In genomic region chr10:86708068-86708782, GRCh38 we compare ENCODE assay signal across 28 cellular contexts. TPM values are rescaled to one million over a fixed set of nuclear protein-coding genes. Genes with fewer than 3 reads are reported as not detected.
DNase-seq lines count a peak whose midpoint lies in the region; ATAC-seq and TF ChIP-seq lines count a peak whose summit lies in the region.
"Had no signal": no experiment of that assay in that cellular context is flagged by ENCODE, and none has a peak within 500 bp of the region (broad histone marks: within the 10 kb centered on the region; RNA-seq: fewer than 3 reads in every experiment).

No MANE protein-coding gene starts in this region.

- intact Hi-C loops in left ventricle myocardium superior (cut with micrococcal nuclease) (no loop called here), upper lobe of right lung (cut with DNase I) (no loop called here), left colon (cut with DNase I, micrococcal nuclease) (loop anchor here in 1 of 2 donors (5.0 kb wide), 1 partner anchor 189 kb away; no protein-coding TSS in a partner anchor)

- POLR2A ChIA-PET in activated naive CD8-positive, alpha-beta T cell treated with anti-CD3 and anti-CD28 coated beads, Interleukin-2, amount 10 ng/mL, durations not matched to agents 7 days and 5 days (lab: Charles Lee) = no interaction called here

- H3K9me3 Mint-ChIP-seq in activated naive CD8-positive, alpha-beta T cell treated with anti-CD3 and anti-CD28 coated beads, Interleukin-2, amount 10 ng/mL, durations not matched to agents 7 days and 5 days = no peaks in the 10 kb centered on the region
- no peaks in the 10 kb centered on the region for H3K9me3 Mint-ChIP-seq in activated naive CD8-positive, alpha-beta T cell treated with anti-CD3 and anti-CD28 coated beads, Interleukin-2, amount 50 U/mL, for 24 hours
- H3K9me3 Mint-ChIP-seq: CD4-positive, CD25-positive, alpha-beta regulatory T cell had no signal

- ATAC-seq in activated naive CD8-positive, alpha-beta T cell treated with anti-CD3 and anti-CD28 coated beads, Interleukin-2, amount 10 ng/mL, durations not matched to agents 7 days and 5 days (ENCODE audit: low read depth) = no peak
- ATAC-seq in activated naive CD8-positive, alpha-beta T cell treated with anti-CD3 and anti-CD28 coated beads, Interleukin-2, amount 50 U/mL, for 24 hours = no peak
- ATAC-seq in left ventricle myocardium superior = peak; percentile 0
- no peak for ATAC-seq in upper lobe of right lung
- no peak for ATAC-seq in GM21381 (IDR thresholded peaks at IDR 0.05; ENCODE audit: unreplicated experiment)
- no peak for ATAC-seq in left colon
- ATAC-seq: activated CD4-positive, CD25-positive, alpha-beta regulatory T cell treated with anti-CD3 and anti-CD28 coated beads, Interleukin-2, amount 50 U/mL, for 24 hours; activated CD8-positive, alpha-beta T cell treated with anti-CD3 and anti-CD28 coated beads, Interleukin-2, amount 10 ng/mL, durations not matched to agents 7 days and 5 days had no signal

- no peaks in the 10 kb centered on the region for H3K27me3 Mint-ChIP-seq in activated naive CD8-positive, alpha-beta T cell treated with anti-CD3 and anti-CD28 coated beads, Interleukin-2, amount 10 ng/mL, durations not matched to agents 7 days and 5 days
- H3K27me3 Mint-ChIP-seq in activated naive CD8-positive, alpha-beta T cell treated with anti-CD3 and anti-CD28 coated beads, Interleukin-2, amount 50 U/mL, for 24 hours = no peaks in the 10 kb centered on the region
- H3K27me3 Mint-ChIP-seq: CD4-positive, CD25-positive, alpha-beta regulatory T cell; memory B cell had no signal

- H3K4me1 ChIP-seq in osteoblast (ENCODE audit: insufficient read depth, low read length) = peaks cover 9% of the 10 kb centered on the region
- H3K4me1 ChIP-seq in upper lobe of right lung = peaks cover 11% of the 10 kb centered on the region

- no peak overlapping the region for H3K4me3 Mint-ChIP-seq in activated naive CD8-positive, alpha-beta T cell treated with anti-CD3 and anti-CD28 coated beads, Interleukin-2, amount 10 ng/mL, durations not matched to agents 7 days and 5 days
- no peak overlapping the region for H3K4me3 Mint-ChIP-seq in activated naive CD8-positive, alpha-beta T cell treated with anti-CD3 and anti-CD28 coated beads, Interleukin-2, amount 50 U/mL, for 24 hours
- H3K4me3 Mint-ChIP-seq: activated CD8-positive, alpha-beta T cell treated with anti-CD3 and anti-CD28 coated beads, Interleukin-2, amount 10 ng/mL, durations not matched to agents 7 days and 5 days; brain; memory B cell had no signal

- no peak overlapping the region for H3K27ac Mint-ChIP-seq in activated naive CD8-positive, alpha-beta T cell treated with anti-CD3 and anti-CD28 coated beads, Interleukin-2, amount 10 ng/mL, durations not matched to agents 7 days and 5 days
- no peak overlapping the region for H3K27ac Mint-ChIP-seq in activated naive CD8-positive, alpha-beta T cell treated with anti-CD3 and anti-CD28 coated beads, Interleukin-2, amount 50 U/mL, for 24 hours
- H3K27ac Mint-ChIP-seq: activated CD8-positive, alpha-beta T cell treated with anti-CD3 and anti-CD28 coated beads, Interleukin-2, amount 10 ng/mL, durations not matched to agents 7 days and 5 days; CD4-positive, CD25-positive, alpha-beta regulatory T cell; memory B cell had no signal

- H3K36me3 ChIP-seq in osteoblast (ENCODE audit: insufficient read depth, low read length) = no peaks in the 10 kb centered on the region
- H3K36me3 ChIP-seq in upper lobe of right lung = no peaks in the 10 kb centered on the region
- H3K36me3 ChIP-seq: MG63 had no signal

- H3K27me3 ChIP-seq in osteoblast (ENCODE audit: insufficient read depth, low read length) (no peaks in the 10 kb centered on the region), upper lobe of right lung (no peaks in the 10 kb centered on the region)
- H3K27me3 ChIP-seq: MG63 had no signal

- H3K9me3 ChIP-seq in osteoblast (ENCODE audit: low read depth, low read length) = no peaks in the 10 kb centered on the region
- H3K9me3 ChIP-seq in upper lobe of right lung = no peaks in the 10 kb centered on the region
- H3K9me3 ChIP-seq: MG63 had no signal

- no peaks in the 10 kb centered on the region for H3K79me2 ChIP-seq in osteoblast (ENCODE audit: insufficient read depth, low read length)

- no peaks in the 10 kb centered on the region for H4K20me1 ChIP-seq in osteoblast (ENCODE audit: insufficient read depth, low read length)

- no peak overlapping the region for H3K4me3 ChIP-seq in osteoblast (ENCODE audit: insufficient read depth, low read length)
- H3K4me3 ChIP-seq in upper lobe of right lung = no peak overlapping the region
- H3K4me3 ChIP-seq: MG63 had no signal

- peaks cover 12% of the 10 kb centered on the region for H3K4me1 Mint-ChIP-seq in activated naive CD8-positive, alpha-beta T cell treated with anti-CD3 and anti-CD28 coated beads, Interleukin-2, amount 10 ng/mL, durations not matched to agents 7 days and 5 days
- peaks cover 12% of the 10 kb centered on the region for H3K4me1 Mint-ChIP-seq in activated naive CD8-positive, alpha-beta T cell treated with anti-CD3 and anti-CD28 coated beads, Interleukin-2, amount 50 U/mL, for 24 hours

- H2AFZ ChIP-seq in osteoblast (ENCODE audit: low read length) = no peak overlapping the region

- DNase-seq in activated naive CD8-positive, alpha-beta T cell treated with anti-CD3 and anti-CD28 coated beads, Interleukin-2, amount 10 ng/mL, durations not matched to agents 7 days and 5 days = peak; percentile 21
- DNase-seq in activated naive CD8-positive, alpha-beta T cell treated with anti-CD3 and anti-CD28 coated beads, Interleukin-2, amount 50 U/mL, for 24 hours = no peak
- DNase-seq in left ventricle myocardium superior (no peak), osteoblast (ENCODE audit: insufficient read length, low spot score, missing footprints) (peak; percentile 59), upper lobe of right lung (peak; percentile 57), amygdala (lab: John Stamatoyannopoulos, UW) (no peak), left colon (no peak)
- DNase-seq: activated CD8-positive, alpha-beta T cell treated with anti-CD3 and anti-CD28 coated beads, Interleukin-2, amount 10 ng/mL, durations not matched to agents 7 days and 5 days; activated effector memory CD4-positive, alpha-beta T cell treated with Interleukin-2 at 50 U/mL for 16 hours; CD4-positive, CD25-positive, alpha-beta regulatory T cell; effector CD4-positive, alpha-beta T cell; KG1; MG63; NCI-H2029; NCI-H2227 treated with DMSO at 0.1 percent for 48 hours; occipital lobe; stimulated activated CD4-positive, alpha-beta T cell treated with anti-CD3 and anti-CD28 coated beads, Interleukin-2, amount 100 ng/mL, for 48 hours had no signal

- H3K27ac ChIP-seq in osteoblast (ENCODE audit: low read depth, low read length) = no peak overlapping the region
- H3K27ac ChIP-seq in upper lobe of right lung = no peak overlapping the region
- H3K27ac ChIP-seq: epithelial cell of prostate had no signal

- H3K36me3 Mint-ChIP-seq in activated naive CD8-positive, alpha-beta T cell treated with anti-CD3 and anti-CD28 coated beads, Interleukin-2, amount 10 ng/mL, durations not matched to agents 7 days and 5 days = no peaks in the 10 kb centered on the region
- H3K36me3 Mint-ChIP-seq in activated naive CD8-positive, alpha-beta T cell treated with anti-CD3 and anti-CD28 coated beads, Interleukin-2, amount 50 U/mL, for 24 hours (ENCODE audit: low read depth) = no peaks in the 10 kb centered on the region
- H3K36me3 Mint-ChIP-seq: brain; CD4-positive, CD25-positive, alpha-beta regulatory T cell; memory B cell had no signal

- TF ChIP-seq CTCF in osteoblast (IDR thresholded peaks at IDR 0.05; ENCODE audit: extremely low read depth, low read depth, low read length) = no peak
- no peak for TF ChIP-seq CTCF in upper lobe of right lung (IDR thresholded peaks at IDR 0.05)

- H3K4me2 ChIP-seq in osteoblast (ENCODE audit: insufficient read depth, low read length) = no peak overlapping the region

RNA-seq across cellular contexts. Expression of gene LDB3, which starts 39.9 kb away (rescaled TPM):
- not detected for total RNA-seq in activated naive CD8-positive, alpha-beta T cell treated with anti-CD3 and anti-CD28 coated beads, Interleukin-2, amount 10 ng/mL, durations not matched to agents 7 days and 5 days
- total RNA-seq in left ventricle myocardium superior (1,459 TPM), osteoblast (under 0.01 TPM in 2 replicates), upper lobe of right lung (2.5 TPM), left colon (1 to 10 TPM in 1 of 2 donors, under 1 TPM in 1; 0.31 to 4.3 TPM)
- total RNA-seq: CD4-positive, CD25-positive, alpha-beta regulatory T cell; Daoy; RPMI7951; T-helper 1 cell treated with Interleukin-12 subunit alpha and Interleukin-12 subunit beta and Interleukin-4 antibody, amounts not matched to agents 30 ng/mL and 1 ng/mL, for 36 hours had no signal

RNA-seq across cellular contexts. Expression of gene BMPR1A, which starts 48.2 kb away (rescaled TPM):
- total RNA-seq in activated naive CD8-positive, alpha-beta T cell treated with anti-CD3 and anti-CD28 coated beads, Interleukin-2, amount 10 ng/mL, durations not matched to agents 7 days and 5 days = 10 to 100 TPM; 13.3 to 15.0 TPM
- total RNA-seq in left ventricle myocardium superior (48.4 TPM), osteoblast (71.7 and 73.7 TPM in 2 replicates), upper lobe of right lung (41.2 TPM), left colon (10 to 100 TPM; 38.9 to 50.9 TPM)

RNA-seq across cellular contexts. Expression of gene OPN4, which starts 53.9 kb away (rescaled TPM):
- not detected for total RNA-seq in activated naive CD8-positive, alpha-beta T cell treated with anti-CD3 and anti-CD28 coated beads, Interleukin-2, amount 10 ng/mL, durations not matched to agents 7 days and 5 days
- total RNA-seq in left ventricle myocardium superior (0.25 TPM), osteoblast (not detected in 2 replicates), upper lobe of right lung (not detected), left colon (under 1 TPM; 0.15 to 0.20 TPM)
- total RNA-seq: A172; activated CD8-positive, alpha-beta T cell treated with anti-CD3 and anti-CD28 coated beads, Interleukin-2, amount 10 ng/mL, durations not matched to agents 7 days and 5 days; CD4-positive, CD25-positive, alpha-beta regulatory T cell; Daoy; myocyte; occipital lobe; renal cortical epithelial cell; RPMI7951; T-helper 1 cell treated with Interleukin-12 subunit alpha and Interleukin-12 subunit beta and Interleukin-4 antibody, amounts not matched to agents 30 ng/mL and 1 ng/mL, for 36 hours had no signal

Comparison
In these comparisons a context has a peak if more than half of its experiments do, and no peak if none do; other contexts are left out.
1. DNase-seq: peak in activated naive CD8-positive, alpha-beta T cell treated with anti-CD3 and anti-CD28 coated beads, Interleukin-2, amount 10 ng/mL, durations not matched to agents 7 days and 5 days (single experiment), osteoblast (single experiment) and upper lobe of right lung (single experiment); none in activated naive CD8-positive, alpha-beta T cell treated with anti-CD3 and anti-CD28 coated beads, Interleukin-2, amount 50 U/mL, for 24 hours (single experiment), left ventricle myocardium superior (single experiment), amygdala (0 of 56) and left colon (0 of 2).
2. RNA of gene LDB3, which starts 39.9 kb away (total RNA-seq): 1,459 TPM in left ventricle myocardium superior (single experiment); 0.31 to 4.3 TPM in left colon, 2.5 TPM in upper lobe of right lung (single experiment), not detected in activated naive CD8-positive, alpha-beta T cell treated with anti-CD3 and anti-CD28 coated beads, Interleukin-2, amount 10 ng/mL, durations not matched to agents 7 days and 5 days and under 0.01 TPM in osteoblast; every median in the first group is over 100 times any median in the second.